Comparison of ENCODE assay signal across 9 cellular contexts in genomic region chr3:122183521-122183892, GRCh38. TPM values are rescaled to one million over a fixed set of nuclear protein-coding genes. Genes with fewer than 3 reads are reported as not detected.
DNase-seq lines count a peak whose midpoint lies in the region; TF ChIP-seq lines count a peak whose summit lies in the region.
"Had no signal": no experiment of that assay in that cellular context is flagged by ENCODE, and none has a peak within 500 bp of the region (broad histone marks: within the 10 kb centered on the region; RNA-seq: fewer than 3 reads in every experiment).

A gene with protein sequence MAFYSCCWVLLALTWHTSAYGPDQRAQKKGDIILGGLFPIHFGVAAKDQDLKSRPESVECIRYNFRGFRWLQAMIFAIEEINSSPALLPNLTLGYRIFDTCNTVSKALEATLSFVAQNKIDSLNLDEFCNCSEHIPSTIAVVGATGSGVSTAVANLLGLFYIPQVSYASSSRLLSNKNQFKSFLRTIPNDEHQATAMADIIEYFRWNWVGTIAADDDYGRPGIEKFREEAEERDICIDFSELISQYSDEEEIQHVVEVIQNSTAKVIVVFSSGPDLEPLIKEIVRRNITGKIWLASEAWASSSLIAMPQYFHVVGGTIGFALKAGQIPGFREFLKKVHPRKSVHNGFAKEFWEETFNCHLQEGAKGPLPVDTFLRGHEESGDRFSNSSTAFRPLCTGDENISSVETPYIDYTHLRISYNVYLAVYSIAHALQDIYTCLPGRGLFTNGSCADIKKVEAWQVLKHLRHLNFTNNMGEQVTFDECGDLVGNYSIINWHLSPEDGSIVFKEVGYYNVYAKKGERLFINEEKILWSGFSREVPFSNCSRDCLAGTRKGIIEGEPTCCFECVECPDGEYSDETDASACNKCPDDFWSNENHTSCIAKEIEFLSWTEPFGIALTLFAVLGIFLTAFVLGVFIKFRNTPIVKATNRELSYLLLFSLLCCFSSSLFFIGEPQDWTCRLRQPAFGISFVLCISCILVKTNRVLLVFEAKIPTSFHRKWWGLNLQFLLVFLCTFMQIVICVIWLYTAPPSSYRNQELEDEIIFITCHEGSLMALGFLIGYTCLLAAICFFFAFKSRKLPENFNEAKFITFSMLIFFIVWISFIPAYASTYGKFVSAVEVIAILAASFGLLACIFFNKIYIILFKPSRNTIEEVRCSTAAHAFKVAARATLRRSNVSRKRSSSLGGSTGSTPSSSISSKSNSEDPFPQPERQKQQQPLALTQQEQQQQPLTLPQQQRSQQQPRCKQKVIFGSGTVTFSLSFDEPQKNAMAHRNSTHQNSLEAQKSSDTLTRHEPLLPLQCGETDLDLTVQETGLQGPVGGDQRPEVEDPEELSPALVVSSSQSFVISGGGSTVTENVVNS (plus strand): TSS chr3:122183668. CDS start chr3:122254190, 70,522 bp downstream.

- no peak within 1 kb of the TSS for H4K91ac ChIP-seq in H9 (ENCODE audit: insufficient read length, low read depth, low read length)

- no peak within 1 kb of the TSS for H2BK20ac ChIP-seq in H9 (ENCODE audit: low read depth, low read length, poor library complexity, severe bottlenecking)

- H3K27me3 ChIP-seq in H9 (ENCODE audit: insufficient read depth, low read length) (peaks cover 5% of the 10 kb centered on the region; the same call in 1 of the 2 replicates), duodenal mucosa (ENCODE audit: control insufficient read depth in 1 of 2, insufficient read depth in 2 of 2, low read length in 2 of 2) (peaks cover 32 to 45% of the 10 kb centered on the region in 2 donors), HAP-1 (ENCODE audit: low read depth) (no peaks in the 10 kb centered on the region), Karpas-422 (ENCODE audit: low read length) (no peaks in the 10 kb centered on the region)

- H3K36me3 Mint-ChIP-seq in H9 (ENCODE audit: insufficient read depth in 1 of 3, low read depth in 3 of 3), result no peaks in the 10 kb centered on the region

- H3K18ac ChIP-seq in H9 (ENCODE audit: insufficient read length, low read depth, low read length), result no peak within 1 kb of the TSS

- no peaks in the 10 kb centered on the region for H3K9me3 Mint-ChIP-seq in H9

- no peak within 1 kb of the TSS for H3K27ac ChIP-seq in H9 (ENCODE audit: insufficient read length, low read depth, low read length)
- H3K27ac ChIP-seq in duodenal mucosa (ENCODE audit: low read depth, low read length), result no peak within 1 kb of the TSS
- no peak within 1 kb of the TSS for H3K27ac ChIP-seq in Karpas-422 (ENCODE audit: low read length)

- H3K36me3 ChIP-seq in duodenal mucosa (ENCODE audit: control insufficient read depth in 1 of 2, insufficient read depth in 2 of 2, low read length in 2 of 2) (no peaks in the 10 kb centered on the region), HAP-1 (replicated peaks) (no peaks in the 10 kb centered on the region), Karpas-422 (ENCODE audit: insufficient read depth, low read length) (no peaks in the 10 kb centered on the region)

- H3K23me2 ChIP-seq in H9 (ENCODE audit: insufficient read length, low read depth, low read length, poor library complexity, severe bottlenecking), result peaks cover 6% of the 10 kb centered on the region

- no peak within 1 kb of the TSS for H2BK12ac ChIP-seq in H9 (ENCODE audit: insufficient read length, low read depth, low read length)

- H4K20me1 ChIP-seq in H9 (ENCODE audit: control insufficient read depth, insufficient read depth, insufficient read length) (no peaks in the 10 kb centered on the region), Karpas-422 (ENCODE audit: insufficient read depth, low read depth, low read length) (no peaks in the 10 kb centered on the region)

- no peaks in the 10 kb centered on the region for H3K79me1 ChIP-seq in H9 (ENCODE audit: insufficient read depth, low read depth, low read length, poor library complexity, severe bottlenecking)

- H3K4me1 ChIP-seq in H9 (ENCODE audit: insufficient read depth, low read length) (no peaks in the 10 kb centered on the region), duodenal mucosa (ENCODE audit: control insufficient read depth in 1 of 2, insufficient read depth in 2 of 2, low read length in 2 of 2) (peaks cover 19 to 20% of the 10 kb centered on the region in 2 donors), HAP-1 (no peaks in the 10 kb centered on the region), Karpas-422 (ENCODE audit: low read length) (no peaks in the 10 kb centered on the region)

- no peaks in the 10 kb centered on the region for H3K9me3 ChIP-seq in H9 (ENCODE audit: control insufficient read depth, low read depth, low read length)
- no peaks in the 10 kb centered on the region for H3K9me3 ChIP-seq in duodenal mucosa (ENCODE audit: control insufficient read depth in 1 of 2, low read length in 2 of 2)
- no peaks in the 10 kb centered on the region for H3K9me3 ChIP-seq in HAP-1
- no peaks in the 10 kb centered on the region for H3K9me3 ChIP-seq in Karpas-422 (ENCODE audit: low read length)

- H2BK15ac ChIP-seq in H9 (ENCODE audit: low read depth, low read length), result no peak within 1 kb of the TSS

- H3K4ac ChIP-seq in H9 (ENCODE audit: low read depth, low read length), result no peak within 1 kb of the TSS

- in situ Hi-C loops in HAP-1 (cut with MboI; ENCODE audit: low sequenced_read_pairs), result no loop called here

- H3K9me2 ChIP-seq in Karpas-422 (replicated peaks; ENCODE audit: insufficient read depth, low read length), result no peaks in the 10 kb centered on the region

- H3K27me3 Mint-ChIP-seq in H9 (ENCODE audit: low read depth), result peaks cover 88% of the 10 kb centered on the region

- peaks cover 13 to 14% of the 10 kb centered on the region in 2 experiments for H3K4me1 Mint-ChIP-seq in H9

- no peak within 1 kb of the TSS for H4K8ac ChIP-seq in H9 (replicated peaks; ENCODE audit: insufficient read length, low read depth, low read length)

- TF ChIP-seq CTCF in H9 (conservative IDR thresholded peaks at IDR 0.05), result no peak

- no peak within 1 kb of the TSS for H3K23ac ChIP-seq in H9 (ENCODE audit: insufficient read length, low read depth, low read length)

- no CpG with 5 or more reads among the region's 14 CpGs for WGBS in H9 (ENCODE audit: extremely low coverage, insufficient read length, low lambda C conversion rate)

- no peaks in the 10 kb centered on the region for H3K79me2 ChIP-seq in H9 (ENCODE audit: insufficient read depth, low read length)
- no peaks in the 10 kb centered on the region for H3K79me2 ChIP-seq in Karpas-422 (ENCODE audit: low read length)

- H3K9ac ChIP-seq in H9 (ENCODE audit: extremely low read depth, insufficient read length, low read length), result no peak within 1 kb of the TSS
- no peak within 1 kb of the TSS for H3K9ac ChIP-seq in duodenal mucosa (ENCODE audit: low read depth in 1 of 2, low read length in 2 of 2)
- H3K9ac ChIP-seq in Karpas-422 (ENCODE audit: low read length), result no peak within 1 kb of the TSS

- no peak within 1 kb of the TSS for H3K14ac ChIP-seq in H9 (ENCODE audit: insufficient read depth, low read length)

- no peak within 1 kb of the TSS for H3K27ac Mint-ChIP-seq in H9

- peak; percentile 13 for DNase-seq in COLO668 (lab: John Stamatoyannopoulos, UW; ENCODE audit: unreplicated experiment)
- DNase-seq in H9, result peak; percentile 57
- DNase-seq in mucosa of gallbladder (ENCODE audit: low spot score), result peak; percentile 51
- no peak for DNase-seq in SIG-M5 treated with dmso at 0.1 percent for 504 hours (lab: John Stamatoyannopoulos, UW; ENCODE audit: unreplicated experiment)
- no peak for DNase-seq in NCI-H2227 treated with DMSO at 0.1 percent for 48 hours (lab: John Stamatoyannopoulos, UW)
- DNase-seq in HAP-1 (ENCODE audit: low spot score in 2 of 2), result no peak
- no peak for DNase-seq in Karpas-422
- DNase-seq: activated CD4-positive, CD25-positive, alpha-beta regulatory T cell had no signal

- no peak within 1 kb of the TSS for H2AFZ ChIP-seq in H9 (ENCODE audit: low read length)
- no peak within 1 kb of the TSS for H2AFZ ChIP-seq in Karpas-422 (ENCODE audit: low read length)

- peak within 1 kb of the TSS; percentile 58 for H3K4me2 ChIP-seq in H9 (ENCODE audit: insufficient read depth, insufficient read length, low read length)
- H3K4me2 ChIP-seq in Karpas-422 (ENCODE audit: low read depth, low read length, poor library complexity, severe bottlenecking), result no peak within 1 kb of the TSS

- H3K4me3 ChIP-seq in duodenal mucosa (ENCODE audit: low read depth in 1 of 2, low read length in 2 of 2) (peak within 1 kb of the TSS; percentile 6 to 44), HAP-1 (no peak within 1 kb of the TSS), Karpas-422 (ENCODE audit: low read length) (no peak within 1 kb of the TSS)

- peak within 1 kb of the TSS; percentile 73 to 90 for H3K4me3 Mint-ChIP-seq in H9

- H4K5ac ChIP-seq in H9 (ENCODE audit: insufficient read length, low read depth, low read length), result no peak within 1 kb of the TSS

- no peak within 1 kb of the TSS for H2AK5ac ChIP-seq in H9 (ENCODE audit: insufficient read length, low read length)

- no peak within 1 kb of the TSS for H2BK5ac ChIP-seq in H9 (ENCODE audit: insufficient read length, low read length)

- no peak within 1 kb of the TSS for H2BK120ac ChIP-seq in H9 (ENCODE audit: low read depth, low read length, poor library complexity, severe bottlenecking)

- no peak within 1 kb of the TSS for H3T11ph ChIP-seq in H9 (ENCODE audit: low read length)

- H3K56ac ChIP-seq in H9 (ENCODE audit: insufficient read length, low read depth, low read length), result no peak within 1 kb of the TSS

RNA-seq across cellular contexts. Expression of the gene that starts here (rescaled TPM):
- 0.02 TPM in 1 of 2 replicates, not detected in the other for total RNA-seq in H9 (2021)
- total RNA-seq in mucosa of gallbladder, result 54.0 TPM
- total RNA-seq in Karpas-422 (2014; rRNA removed; shearing (Covaris generic); ENCODE audit: low replicate concordance), result not detected in 2 replicates

Comparison
In these comparisons a context has a peak if more than half of its experiments do, and no peak if none do; other contexts are left out.
1. RNA of the gene that starts here (total RNA-seq): 54.0 TPM in mucosa of gallbladder (single experiment); 0.02 TPM in H9 and not detected in Karpas-422; every median in the first group is over 10 times any median in the second.
2. Peak in DNase-seq and H3K4me2 ChIP-seq in H9; RNA of the gene not detected or under 1 TPM.
3. DNase-seq: peak in COLO668 (single experiment) and mucosa of gallbladder (single experiment); none in SIG-M5 treated with dmso at 0.1 percent for 504 hours (single experiment), NCI-H2227 treated with DMSO at 0.1 percent for 48 hours (single experiment), HAP-1 (0 of 2) and Karpas-422 (single experiment).
4. H3K4me3 ChIP-seq: peak in duodenal mucosa (2 of 2); none in HAP-1 (single experiment) and Karpas-422 (single experiment).